ENCODE assay signal across 27 cellular contexts in the genomic region with DNA sequence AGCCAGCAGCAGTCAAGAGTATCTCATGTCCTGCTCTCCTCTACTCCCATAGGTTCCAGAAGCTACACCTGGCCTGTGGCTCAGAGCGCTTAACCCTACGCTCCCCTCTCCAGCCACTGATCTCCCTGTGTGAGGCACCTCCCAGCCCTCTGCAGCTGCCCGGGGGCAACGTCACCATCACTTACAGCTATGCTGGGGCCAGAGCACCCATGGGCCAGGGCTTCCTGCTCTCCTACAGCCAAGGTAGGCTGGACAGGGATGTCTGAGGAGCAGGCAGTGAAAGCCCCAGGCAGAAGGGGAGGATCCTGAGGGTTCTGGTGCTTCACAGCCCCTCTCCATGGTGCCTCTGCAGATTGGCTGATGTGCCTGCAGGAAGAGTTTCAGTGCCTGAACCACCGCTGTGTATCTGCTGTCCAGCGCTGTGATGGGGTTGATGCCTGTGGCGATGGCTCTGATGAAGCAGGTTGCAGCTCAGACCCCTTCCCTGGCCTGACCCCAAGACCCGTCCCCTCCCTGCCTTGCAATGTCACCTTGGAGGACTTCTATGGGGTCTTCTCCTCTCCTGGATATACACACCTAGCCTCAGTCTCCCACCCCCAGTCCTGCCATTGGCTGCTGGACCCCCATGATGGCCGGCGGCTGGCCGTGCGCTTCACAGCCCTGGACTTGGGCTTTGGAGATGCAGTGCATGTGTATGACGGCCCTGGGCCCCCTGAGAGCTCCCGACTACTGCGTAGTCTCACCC. TPM values are rescaled to one million over a fixed set of nuclear protein-coding genes. Genes with fewer than 3 reads are reported as not detected.
"Had no signal": no experiment of that assay in that cellular context is flagged by ENCODE, and none has a peak within 500 bp of the region (broad histone marks: within the 10 kb centered on the region; RNA-seq: fewer than 3 reads in every experiment).

No MANE protein-coding gene starts in this region.

- H3K27ac ChIP-seq: colonic mucosa, left lung, pancreas, prostate gland, tibial nerve had no signal

- H3K27me3 ChIP-seq: colonic mucosa, left lung, pancreas, tibial nerve had no signal

- H3K9me3 ChIP-seq: colonic mucosa, left lung, mucosa of descending colon, pancreas, prostate gland, tibial nerve had no signal

- H3K27ac Mint-ChIP-seq: activated CD8-positive, alpha-beta T cell treated with anti-CD3 and anti-CD28 coated beads for 36 hours; activated naive CD4-positive, alpha-beta T cell treated with anti-CD3 and anti-CD28 coated beads, Interleukin-2, amount 50 U/mL, for 72 hours; natural killer cell treated with Interleukin-12 subunit alpha and Interleukin-12 subunit beta and Interleukin-15 and Interleukin-18, amount 100 ng/mL, for 72 hours had no signal

- DNase-seq: activated CD4-positive, alpha-beta T cell treated with anti-CD3 and anti-CD28 coated beads, Interleukin-2, amount 50 U/mL, for 1 hour; activated CD4-positive, CD25-positive, alpha-beta regulatory T cell treated with anti-CD3 and anti-CD28 coated beads, Interleukin-2, amount 50 U/mL, for 72 hours; activated CD8-positive, alpha-beta T cell treated with anti-CD3 and anti-CD28 coated beads for 36 hours; activated T-cell treated with anti-CD3 and anti-CD28 coated beads, Interleukin-2, amount 50 U/mL, for 4 hours; anterior cingulate cortex; cerebellar nuclear complex; colonic mucosa; effector CD8-positive, alpha-beta T cell; left lung; mucosa of descending colon; stimulated activated CD4-positive, alpha-beta T cell treated with anti-CD3 and anti-CD28 coated beads, Interleukin-1b, Interleukin-23, amount 100 ng/mL, for 48 hours; stimulated activated CD4-positive, alpha-beta T cell treated with anti-CD3 and anti-CD28 coated beads, Interleukin-4, amount 100 ng/mL, for 4 hours; stimulated activated CD8-positive, alpha-beta memory T cell treated with anti-CD3 and anti-CD28 coated beads, Interleukin-4, amount 100 ng/mL, for 48 hours; stimulated activated naive CD4-positive, alpha-beta T cell treated with Interleukin-2 at 50 U/mL for 16 hours; T-helper 2 cell had no signal

- ATAC-seq: activated CD8-positive, alpha-beta T cell treated with anti-CD3 and anti-CD28 coated beads for 36 hours; activated naive CD4-positive, alpha-beta T cell treated with anti-CD3 and anti-CD28 coated beads, Interleukin-2, amount 50 U/mL, for 72 hours; activated T-cell treated with anti-CD3 and anti-CD28 coated beads, Interleukin-2, amount 50 U/mL, for 4 hours; activated T-helper 17 cell treated with anti-CD3 and anti-CD28 coated beads, Interleukin-2, amount 50 U/mL, for 72 hours; left lung; mucosa of descending colon; natural killer cell treated with Interleukin-12 subunit alpha and Interleukin-12 subunit beta and Interleukin-15 and Interleukin-18, amount 100 ng/mL, for 72 hours; pancreas had no signal

- H3K4me3 Mint-ChIP-seq: activated CD8-positive, alpha-beta T cell treated with anti-CD3 and anti-CD28 coated beads for 36 hours; activated T-cell treated with anti-CD3 and anti-CD28 coated beads, Interleukin-2, amount 50 U/mL, for 4 hours; natural killer cell treated with Interleukin-12 subunit alpha and Interleukin-12 subunit beta and Interleukin-15 and Interleukin-18, amount 100 ng/mL, for 72 hours had no signal

- H3K27me3 Mint-ChIP-seq: activated CD8-positive, alpha-beta T cell treated with anti-CD3 and anti-CD28 coated beads for 36 hours; activated T-helper 17 cell treated with anti-CD3 and anti-CD28 coated beads, Interleukin-2, amount 50 U/mL, for 72 hours; natural killer cell treated with Interleukin-12 subunit alpha and Interleukin-12 subunit beta and Interleukin-15 and Interleukin-18, amount 100 ng/mL, for 72 hours had no signal

- FAIRE-seq: bronchial epithelial cell, endometrium, frontal cortex, pancreas had no signal

- H3K9me3 Mint-ChIP-seq: activated CD8-positive, alpha-beta T cell treated with anti-CD3 and anti-CD28 coated beads for 36 hours; activated naive CD4-positive, alpha-beta T cell treated with anti-CD3 and anti-CD28 coated beads, Interleukin-2, amount 50 U/mL, for 72 hours; activated T-cell treated with anti-CD3 and anti-CD28 coated beads, Interleukin-2, amount 50 U/mL, for 4 hours; activated T-helper 17 cell treated with anti-CD3 and anti-CD28 coated beads, Interleukin-2, amount 50 U/mL, for 72 hours; natural killer cell treated with Interleukin-12 subunit alpha and Interleukin-12 subunit beta and Interleukin-15 and Interleukin-18, amount 100 ng/mL, for 72 hours had no signal

- H3K4me2 ChIP-seq: smooth muscle cell had no signal

- H3K4me3 ChIP-seq: colonic mucosa, left lung, lung, mucosa of descending colon, pancreas, prostate gland, smooth muscle cell, tibial nerve had no signal

RNA-seq across cellular contexts. Expression of gene REM2, which starts 7.8 kb away (rescaled TPM):
- total RNA-seq: bronchial epithelial cell, dermis microvascular lymphatic vessel endothelial cell had no signal
